ENCODE assay signal across 8 cellular contexts in the genomic region with DNA sequence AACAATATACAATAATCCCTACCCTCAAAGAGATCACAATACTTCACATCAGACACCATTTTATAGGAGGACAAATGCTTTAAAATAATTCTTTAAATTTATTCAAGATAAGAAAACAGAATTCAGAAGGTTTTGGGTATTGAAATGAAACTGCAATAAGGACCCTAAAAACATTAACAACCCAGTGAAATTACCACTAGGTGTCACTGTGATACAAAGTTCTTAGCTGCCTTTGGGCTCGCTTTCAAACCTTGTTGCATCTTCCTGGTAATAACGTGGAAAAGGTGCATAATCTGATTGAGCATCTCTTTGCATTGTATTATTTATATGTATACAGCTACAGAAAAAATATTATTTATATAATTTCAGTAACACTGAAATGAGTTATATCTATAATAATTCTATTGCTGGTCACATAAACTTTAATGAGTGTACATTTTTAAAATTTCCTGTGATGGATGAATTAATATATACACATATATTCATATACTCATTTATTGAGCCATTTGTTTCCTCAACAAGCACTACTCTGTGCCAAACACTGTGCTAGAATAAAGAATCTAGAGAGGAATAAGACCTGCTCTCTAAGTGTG.
DNase-seq lines count a peak whose midpoint lies in the region; ATAC-seq and TF ChIP-seq lines count a peak whose summit lies in the region.

No MANE protein-coding gene starts in this region.

- peaks cover 19% of the 10 kb centered on the region; the same call in 1 of the 2 replicates for H3K36me3 ChIP-seq in OCI-LY1 (ENCODE audit: insufficient read depth, low read length)

- in situ Hi-C loops in KBM-7 (cut with MboI; ENCODE audit: low pct_unique_long_range_greater_than_20kb, low sequenced_read_pairs) = no loop called here

- no peaks in the 10 kb centered on the region for H3K9me3 ChIP-seq in OCI-LY1 (ENCODE audit: low read length)

- no peaks in the 10 kb centered on the region for H3K27me3 Mint-ChIP-seq in mesothelial cell of epicardium (ENCODE audit: low read depth)

- H3K36me3 Mint-ChIP-seq in mesothelial cell of epicardium = peaks cover 8% of the 10 kb centered on the region

- TF ChIP-seq CTCF in OCI-LY1 (IDR thresholded peaks at IDR 0.05; ENCODE audit: low read length) (peak; percentile 69), mesothelial cell of epicardium (IDR thresholded peaks at IDR 0.05; ENCODE audit: unreplicated experiment) (peak; percentile 66)

- H3K9me3 Mint-ChIP-seq in mesothelial cell of epicardium = no peaks in the 10 kb centered on the region

- H3K79me2 ChIP-seq in OCI-LY1 (ENCODE audit: insufficient read depth, low read length) = no peaks in the 10 kb centered on the region; the same call in 1 of the 2 replicates

- peak; percentile 71 for DNase-seq in NCI-H1436 (lab: John Stamatoyannopoulos, UW)
- no peak for DNase-seq in NCI-H1436 treated with DMSO at 0.1 percent for 48 hours (lab: John Stamatoyannopoulos, UW)
- peak; percentile 68 for DNase-seq in KBM-7
- DNase-seq in dermis microvascular lymphatic vessel endothelial cell (ENCODE audit: low read depth in 2 of 2) = peak; percentile 72 to 73
- DNase-seq in mesothelial cell of epicardium (ENCODE audit: low spot score in 2 of 2, unreplicated experiment in 2 of 2) = no peak

- H2AFZ ChIP-seq in OCI-LY1 (ENCODE audit: low read length) = no peak overlapping the region

- ATAC-seq in GM19035 (IDR thresholded peaks at IDR 0.05; ENCODE audit: unreplicated experiment) = no peak
- no peak for ATAC-seq in GM21737 (IDR thresholded peaks at IDR 0.05; ENCODE audit: unreplicated experiment)

- peaks cover under 1% of the 10 kb centered on the region for H3K4me1 ChIP-seq in OCI-LY1 (ENCODE audit: insufficient read depth, low read length, severe bottlenecking)

- H4K20me1 ChIP-seq in OCI-LY1 (ENCODE audit: insufficient read depth, low read length) = no peaks in the 10 kb centered on the region

- no peak overlapping the region for H3K27ac Mint-ChIP-seq in mesothelial cell of epicardium

- H3K27me3 ChIP-seq in OCI-LY1 (ENCODE audit: insufficient read depth, low read length) = no peaks in the 10 kb centered on the region

- H3K4me2 ChIP-seq in OCI-LY1 (ENCODE audit: low read length) = no peak overlapping the region

- no peaks in the 10 kb centered on the region for H3K9me2 ChIP-seq in OCI-LY1 (ENCODE audit: low read depth, low read length)

- H3K4me3 Mint-ChIP-seq in mesothelial cell of epicardium = no peak overlapping the region

- no peak overlapping the region for H3K9ac ChIP-seq in OCI-LY1 (ENCODE audit: low read length)

- H3K4me1 Mint-ChIP-seq in mesothelial cell of epicardium = no peaks in the 10 kb centered on the region

- no peak overlapping the region for H3K4me3 ChIP-seq in OCI-LY1 (ENCODE audit: low read depth, low read length, poor library complexity, severe bottlenecking)

- no peaks in the 10 kb centered on the region for H3F3A ChIP-seq in OCI-LY1 (ENCODE audit: insufficient read depth, low read length)

- H3K27ac ChIP-seq in OCI-LY1 (ENCODE audit: low read depth, low read length, poor library complexity, severe bottlenecking) = no peak overlapping the region

Comparison
In these comparisons a context has a peak if more than half of its experiments do, and no peak if none do; other contexts are left out.
1. DNase-seq: peak in NCI-H1436 (single experiment), KBM-7 (single experiment) and dermis microvascular lymphatic vessel endothelial cell (2 of 2); none in NCI-H1436 treated with DMSO at 0.1 percent for 48 hours (single experiment) and mesothelial cell of epicardium (0 of 2).